ENCODE assay signal across 10 cellular contexts in genomic region chr1:179550753-179551682, GRCh38. TPM values are rescaled to one million over a fixed set of nuclear protein-coding genes. Genes with fewer than 3 reads are reported as not detected.
A peak's percentile ranks its signal among the peaks of the same experiment; 100 is the strongest.
DNase-seq lines count a peak whose midpoint lies in the region; ATAC-seq and TF ChIP-seq lines count a peak whose summit lies in the region.
"Had no signal": no experiment of that assay in that cellular context is flagged by ENCODE, and none has a peak within 500 bp of the region (broad histone marks: within the 10 kb centered on the region; RNA-seq: fewer than 3 reads in every experiment).

No MANE protein-coding gene starts in this region.

- H3K79me2 ChIP-seq in HCT116 (ENCODE audit: insufficient read depth, low read length): no peaks in the 10 kb centered on the region
- no peaks in the 10 kb centered on the region for H3K79me2 ChIP-seq in PC-3 (ENCODE audit: low read length)

- no peaks in the 10 kb centered on the region for H3K36me3 ChIP-seq in BJ (ENCODE audit: control insufficient read depth, insufficient read depth, low read length)
- no peaks in the 10 kb centered on the region for H3K36me3 ChIP-seq in HCT116 (ENCODE audit: control insufficient read depth in 1 of 2, insufficient read depth in 2 of 2, low read length in 2 of 2)
- H3K36me3 ChIP-seq in PC-3 (ENCODE audit: low read depth, low read length): no peaks in the 10 kb centered on the region
- H3K36me3 ChIP-seq in suprapubic skin: no peaks in the 10 kb centered on the region

- H3K27ac ChIP-seq in HCT116 (ENCODE audit: low read depth, low read length) (no peak overlapping the region), PC-3 (ENCODE audit: low read length) (no peak overlapping the region), suprapubic skin (no peak overlapping the region)

- H3K9me2 ChIP-seq in HCT116 (ENCODE audit: insufficient read depth) (no peaks in the 10 kb centered on the region), PC-3 (replicated peaks; ENCODE audit: low read length) (no peaks in the 10 kb centered on the region)

- no TSS peak for BruUV-seq in HCT116 (replicated peaks; lab: Mats Ljungman, UMichigan)
- no TSS peak for BruUV-seq in PC-3 (replicated peaks; lab: Mats Ljungman, UMichigan)

- ATAC-seq in HCT116: no peak; the same call in 1 of the 2 replicates
- no peak for ATAC-seq in PC-3
- no peak for ATAC-seq in HG02973 (IDR thresholded peaks at IDR 0.05; ENCODE audit: unreplicated experiment)
- no peak for ATAC-seq in HG02970 (IDR thresholded peaks at IDR 0.05; ENCODE audit: low FRiP score, unreplicated experiment)

- H3K27ac Mint-ChIP-seq in osteocyte (ENCODE audit: unreplicated experiment): no peak overlapping the region

- intact Hi-C loops in HCT116 (cut with micrococcal nuclease) (no loop called here), PC-3 (cut with micrococcal nuclease) (no loop called here)

- CTCF ChIA-PET in BJ (lab: Yijun Ruan, JAX): interaction anchor here (1.4 kb wide), 1 partner anchor 9 kb away, joined by 4 read pairs; no protein-coding TSS in a partner anchor
- CTCF ChIA-PET in HCT116 (lab: Charles Lee): no interaction called here
- CTCF ChIA-PET in PC-3 (lab: Charles Lee): no interaction called here

- RAD21 ChIA-PET in HCT116 (lab: Charles Lee; ENCODE audit: low non-redundant PET in 1 of 2, low total read pairs in 2 of 2, uncharacterized antibody in 2 of 2, unreplicated experiment in 2 of 2): no interaction called here

- TF ChIP-seq CTCF in BJ (IDR thresholded peaks at IDR 0.05; ENCODE audit: insufficient read depth, low read depth, low read length) (no peak), HCT116 (IDR thresholded peaks at IDR 0.05 in 2 of 3, conservative IDR thresholded peaks at IDR 0.05 in 1 of 3; ENCODE audit: borderline replicate concordance in 1 of 3, insufficient read depth in 1 of 3, low read depth in 2 of 3, low read length in 2 of 3) (no peak), PC-3 (conservative IDR thresholded peaks at IDR 0.05; ENCODE audit: low read depth, low read length) (no peak), fibroblast of mammary gland (conservative IDR thresholded peaks at IDR 0.05; ENCODE audit: control insufficient read depth, insufficient read depth, low read depth, low read length) (no peak), osteocyte (IDR thresholded peaks at IDR 0.05) (no peak), suprapubic skin (IDR thresholded peaks at IDR 0.05) (no peak)

- no peak for TF ChIP-seq RAD21 in HCT116 (IDR thresholded peaks at IDR 0.05; ENCODE audit: low read depth)

- no peaks in the 10 kb centered on the region for H4K20me1 ChIP-seq in HCT116 (ENCODE audit: insufficient read depth)
- no peaks in the 10 kb centered on the region for H4K20me1 ChIP-seq in PC-3 (ENCODE audit: low read length)

- H3K27me3 ChIP-seq in BJ (ENCODE audit: control insufficient read depth, insufficient read depth, low read length) (no peaks in the 10 kb centered on the region), HCT116 (ENCODE audit: insufficient read depth, low read length) (no peaks in the 10 kb centered on the region), PC-3 (ENCODE audit: low read length) (peaks cover 11% of the 10 kb centered on the region), suprapubic skin (no peaks in the 10 kb centered on the region)

- H2AFZ ChIP-seq in HCT116 (ENCODE audit: low read depth, low read length, poor library complexity, severe bottlenecking) (no peak overlapping the region), PC-3 (ENCODE audit: low read length) (no peak overlapping the region)

- no peak overlapping the region for H3K4me3 ChIP-seq in BJ (ENCODE audit: low read depth, low read length)
- H3K4me3 ChIP-seq in HCT116 (replicated peaks in 1 of 2; ENCODE audit: low read depth in 1 of 2, low read length in 2 of 2): no peak overlapping the region
- no peak overlapping the region for H3K4me3 ChIP-seq in PC-3 (ENCODE audit: low read length)
- H3K4me3 ChIP-seq in fibroblast of mammary gland (ENCODE audit: control insufficient read depth, low read depth, low read length): no peak overlapping the region
- no peak overlapping the region for H3K4me3 ChIP-seq in suprapubic skin

- POLR2A ChIA-PET in BJ (lab: Charles Lee): no interaction called here
- POLR2A ChIA-PET in HCT116 (lab: Charles Lee): no interaction called here
- POLR2A ChIA-PET in PC-3 (lab: Charles Lee; ENCODE audit: unreplicated experiment): no interaction called here

- no peaks in the 10 kb centered on the region for H3K27me3 Mint-ChIP-seq in osteocyte (ENCODE audit: unreplicated experiment)

- TF ChIP-seq EP300 in suprapubic skin (IDR thresholded peaks at IDR 0.05): no peak

- H3K4me1 ChIP-seq in HCT116 (ENCODE audit: control insufficient read depth in 1 of 2, insufficient read depth in 2 of 2, low read length in 2 of 2): peaks cover 0 to 12% of the 10 kb centered on the region in 2 experiments; a peak in 1 of 4 replicates
- H3K4me1 ChIP-seq in PC-3 (ENCODE audit: insufficient read depth, low read length): no peaks in the 10 kb centered on the region
- H3K4me1 ChIP-seq in suprapubic skin: no peaks in the 10 kb centered on the region

- DNase-seq in BJ (ENCODE audit: low read depth): peak; percentile 39
- no peak for DNase-seq in HCT116 (ENCODE audit: low read depth, low spot score)
- peak; percentile 23 for DNase-seq in PC-3
- DNase-seq in fibroblast of mammary gland (ENCODE audit: low read depth): peak; percentile 79
- DNase-seq in osteocyte (ENCODE audit: extremely low spot score, unreplicated experiment): no peak
- DNase-seq in suprapubic skin (ENCODE audit: low spot score in 2 of 2): no peak
- DNase-seq: NCI-H446 treated with DMSO at 0.1 percent for 48 hours, right cardiac atrium had no signal

- H3K4me1 Mint-ChIP-seq in osteocyte (ENCODE audit: unreplicated experiment): peaks cover 2% of the 10 kb centered on the region

- no peaks in the 10 kb centered on the region for H3K9me3 Mint-ChIP-seq in osteocyte (ENCODE audit: unreplicated experiment)

- H3K4me3 Mint-ChIP-seq in osteocyte (ENCODE audit: unreplicated experiment): no peak overlapping the region

- TF ChIP-seq POLR2A in HCT116 (IDR thresholded peaks at IDR 0.05; ENCODE audit: borderline replicate concordance, extremely low read depth, insufficient read depth, insufficient read length) (no peak), suprapubic skin (IDR thresholded peaks at IDR 0.05) (no peak)

- H3K9ac ChIP-seq in HCT116 (ENCODE audit: low read length): no peak overlapping the region
- no peak overlapping the region for H3K9ac ChIP-seq in PC-3 (ENCODE audit: low read length)

- H3F3A ChIP-seq in PC-3 (ENCODE audit: low read length, unreplicated experiment): no peaks in the 10 kb centered on the region

- H3K36me3 Mint-ChIP-seq in osteocyte (ENCODE audit: unreplicated experiment): no peaks in the 10 kb centered on the region

- no peaks in the 10 kb centered on the region for H3K9me3 ChIP-seq in HCT116 (ENCODE audit: control insufficient read depth in 1 of 2, insufficient read depth in 1 of 2, low read depth in 1 of 2, low read length in 2 of 2)
- H3K9me3 ChIP-seq in PC-3 (ENCODE audit: low read length): no peaks in the 10 kb centered on the region
- no peaks in the 10 kb centered on the region for H3K9me3 ChIP-seq in suprapubic skin

- WGBS in suprapubic skin: 44% methylated on average over 9 of the region's 9 CpGs

- H3K4me2 ChIP-seq in HCT116 (ENCODE audit: low read length) (0 out of 2 replicates have a peak overlapping the region, but pooled peaks have one; percentile 3), PC-3 (ENCODE audit: low read length) (no peak overlapping the region)

TF ChIP-seq in HCT116, 20 proteins besides CTCF, POLR2A, EP300 and RAD21:
- TF ChIP-seq YY1 (IDR thresholded peaks at IDR 0.05; ENCODE audit: extremely low read depth, insufficient replicate concordance, low read depth, low read length) (no peak), FOSL1 (IDR thresholded peaks at IDR 0.05; ENCODE audit: low read depth) (peak; percentile 18; the same call in 1 of the 2 replicates), JUND (IDR thresholded peaks at IDR 0.05) (0 out of 2 replicates have a peak, but pooled peaks have one; percentile 12)

RNA-seq across cellular contexts. Expression of gene NPHS2, which starts 24.7 kb away (rescaled TPM):
- polyA plus RNA-seq in BJ (2011; rRNA removed): not detected in 2 replicates
- not detected in 2 replicates for polyA minus RNA-seq in BJ (2011; rRNA and poly(A)+ RNA removed)
- total RNA-seq in HCT116 (2021; ENCODE audit: unreplicated experiment): not detected
- polyA plus RNA-seq in HCT116 (2012): not detected in 2 replicates
- total RNA-seq in PC-3 (2014; rRNA removed): not detected in 2 replicates
- total RNA-seq in osteocyte: not detected in 2 replicates
- total RNA-seq in suprapubic skin: not detected
- total RNA-seq: right cardiac atrium had no signal
- polyA plus RNA-seq: right cardiac atrium had no signal

RNA-seq across cellular contexts. Expression of gene TDRD5, which starts 40.6 kb away (rescaled TPM):
- polyA plus RNA-seq in BJ (2011; rRNA removed): not detected in 2 replicates
- polyA minus RNA-seq in BJ (2011; rRNA and poly(A)+ RNA removed): not detected in 2 replicates
- total RNA-seq in HCT116 (2021; ENCODE audit: unreplicated experiment): 0.25 TPM
- 0.08 and 0.10 TPM in 2 replicates for polyA plus RNA-seq in HCT116 (2012)
- not detected in 2 replicates for total RNA-seq in PC-3 (2014; rRNA removed)
- not detected in 2 replicates for total RNA-seq in osteocyte
- 1 to 10 TPM in 1 of 4 donors, under 1 TPM in 3; 0.49 to 1.2 (median 0.66) TPM for total RNA-seq in suprapubic skin

Comparison
In these comparisons a context has a peak if more than half of its experiments do, and no peak if none do; other contexts are left out.
1. DNase-seq: peak in BJ (single experiment), PC-3 (single experiment) and fibroblast of mammary gland (single experiment); none in HCT116 (single experiment), osteocyte (single experiment) and suprapubic skin (0 of 2).